ENCODE assay signal across 31 cellular contexts in genomic region chr2:3171564-3172264, GRCh38.
A peak's percentile ranks its signal among the peaks of the same experiment; 100 is the strongest.
DNase-seq lines count a peak whose midpoint lies in the region; ATAC-seq and TF ChIP-seq lines count a peak whose summit lies in the region.
"Had no signal": no experiment of that assay in that cellular context is flagged by ENCODE, and none has a peak within 500 bp of the region (broad histone marks: within the 10 kb centered on the region; RNA-seq: fewer than 3 reads in every experiment).

No MANE protein-coding gene starts in this region.

- H3K27ac ChIP-seq in RWPE1 (peak overlapping the region; percentile 28; the same call in 1 of the 2 replicates), sigmoid colon (no peak overlapping the region), aorta (ENCODE audit: low read depth in 1 of 2, low read length in 2 of 2) (no peak overlapping the region)
- H3K27ac ChIP-seq: cardiac muscle cell, coronary artery, GM23248, heart left ventricle, pancreas, testis had no signal

- no peak for ATAC-seq in activated naive CD8-positive, alpha-beta T cell treated with anti-CD3 and anti-CD28 coated beads, Interleukin-2, amount 10 ng/mL, durations not matched to agents 7 days and 5 days (ENCODE audit: low read depth)
- ATAC-seq in left ventricle myocardium superior: peak; percentile 40
- no peak for ATAC-seq in aorta (ENCODE audit: low FRiP score)
- ATAC-seq: activated T-helper 17 cell treated with anti-CD3 and anti-CD28 coated beads, Interleukin-2, amount 50 U/mL, for 72 hours; pancreas; stimulated activated naive CD8-positive, alpha-beta T cell treated with anti-CD3 and anti-CD28 coated beads, Interleukin-15, Interleukin-2, amounts not matched to agents 100 U/mL and 50 U/mL, for 24 hours had no signal

- 85 to 87% methylated on average over 17 of the region's 17 CpGs for WGBS in sigmoid colon, 2 donors
- 85 to 86% methylated on average over 17 of the region's 17 CpGs for WGBS in aorta, 2 donors

- TF ChIP-seq CTCF in RWPE1 (conservative IDR thresholded peaks at IDR 0.05; ENCODE audit: low read depth) (no peak), sigmoid colon (IDR thresholded peaks at IDR 0.05) (no peak)

- peaks cover 11% of the 10 kb centered on the region for H3K36me3 Mint-ChIP-seq in activated naive CD8-positive, alpha-beta T cell treated with anti-CD3 and anti-CD28 coated beads, Interleukin-2, amount 10 ng/mL, durations not matched to agents 7 days and 5 days
- H3K36me3 Mint-ChIP-seq in activated naive CD8-positive, alpha-beta T cell treated with anti-CD3 and anti-CD28 coated beads for 36 hours: peaks cover 33% of the 10 kb centered on the region

- H3K27me3 Mint-ChIP-seq in activated naive CD8-positive, alpha-beta T cell treated with anti-CD3 and anti-CD28 coated beads, Interleukin-2, amount 10 ng/mL, durations not matched to agents 7 days and 5 days: no peaks in the 10 kb centered on the region
- H3K27me3 Mint-ChIP-seq in activated naive CD8-positive, alpha-beta T cell treated with anti-CD3 and anti-CD28 coated beads for 36 hours: no peaks in the 10 kb centered on the region
- H3K27me3 Mint-ChIP-seq: activated CD4-positive, alpha-beta memory T cell treated with anti-CD3 and anti-CD28 coated beads, Interleukin-2, amount 10 ng/mL, durations not matched to agents 7 days and 5 days; activated naive CD4-positive, alpha-beta T cell treated with anti-CD3 and anti-CD28 coated beads, Interleukin-2, amount 50 U/mL, for 24 hours; activated T-helper 17 cell treated with anti-CD3 and anti-CD28 coated beads, Interleukin-2, amount 50 U/mL, for 72 hours had no signal

- H3K4me3 ChIP-seq in sigmoid colon: no peak overlapping the region
- no peak overlapping the region for H3K4me3 ChIP-seq in aorta (ENCODE audit: low read length in 2 of 2)
- H3K4me3 ChIP-seq: cardiac muscle cell, coronary artery, GM23248, heart left ventricle, pancreas, testis had no signal

- POLR2A ChIA-PET in activated naive CD8-positive, alpha-beta T cell treated with anti-CD3 and anti-CD28 coated beads, Interleukin-2, amount 10 ng/mL, durations not matched to agents 7 days and 5 days (lab: Charles Lee): no interaction called here
- POLR2A ChIA-PET in RWPE1 (lab: Yijun Ruan, JAX; ENCODE audit: low non-redundant PET): no interaction called here

- peak; percentile 13 for DNase-seq in activated naive CD8-positive, alpha-beta T cell treated with anti-CD3 and anti-CD28 coated beads, Interleukin-2, amount 10 ng/mL, durations not matched to agents 7 days and 5 days
- no peak for DNase-seq in activated naive CD8-positive, alpha-beta T cell treated with anti-CD3 and anti-CD28 coated beads for 36 hours
- DNase-seq in RWPE1 (ENCODE audit: low spot score) (no peak), left ventricle myocardium superior (no peak), sigmoid colon (peak; percentile 20), NCI-H1105 (lab: John Stamatoyannopoulos, UW) (no peak), aorta (no peak), SKM-1 treated with dmso at 0.1 percent for 144 hours (lab: John Stamatoyannopoulos, UW; ENCODE audit: unreplicated experiment) (no peak)
- DNase-seq: activated CD4-positive, alpha-beta memory T cell treated with anti-CD3 and anti-CD28 coated beads, Interleukin-2, amount 10 ng/mL, durations not matched to agents 7 days and 5 days; Caco-2; DND-41; effector CD8-positive, alpha-beta T cell; foreskin melanocyte; GF-D8; GM23248; heart left ventricle; NCI-H1092 treated with DMSO at 0.1 percent for 48 hours; NCI-H2029 treated with DMSO at 0.1 percent for 48 hours; NCI-H2227 treated with DMSO at 0.1 percent for 48 hours; nephron progenitor cell; retina; SHP77 treated with DMSO at 0.1 percent for 48 hours; stimulated activated CD4-positive, alpha-beta T cell treated with anti-CD3 and anti-CD28 coated beads, Interleukin-1b, Interleukin-23, amount 100 ng/mL, for 48 hours; stimulated activated naive CD8-positive, alpha-beta T cell treated with anti-CD3 and anti-CD28 coated beads, Interleukin-15, Interleukin-2, amounts not matched to agents 100 U/mL and 50 U/mL, for 24 hours; testis had no signal

- no peaks in the 10 kb centered on the region for H3K4me1 ChIP-seq in sigmoid colon
- H3K4me1 ChIP-seq in aorta (ENCODE audit: control insufficient read depth in 1 of 2, insufficient read depth in 2 of 2, low read length in 2 of 2): no peaks in the 10 kb centered on the region
- H3K4me1 ChIP-seq: heart left ventricle, pancreas, testis had no signal

- no peak for TF ChIP-seq POLR2A in sigmoid colon (IDR thresholded peaks at IDR 0.05)

- no peaks in the 10 kb centered on the region for H3K9me3 ChIP-seq in sigmoid colon
- H3K9me3 ChIP-seq in aorta (ENCODE audit: control insufficient read depth, low read length): no peaks in the 10 kb centered on the region
- H3K9me3 ChIP-seq: Caco-2, heart left ventricle, pancreas, testis had no signal

- CTCF ChIA-PET in RWPE1 (lab: Yijun Ruan, JAX): interaction anchor here (0.6 kb wide), 1 partner anchor 43 kb away, joined by 3 read pairs; no protein-coding TSS in a partner anchor

- intact Hi-C loops in left ventricle myocardium superior (cut with micrococcal nuclease): no loop called here
- intact Hi-C loops in sigmoid colon (cut with DNase I): no loop called here
- intact Hi-C loops in aorta (cut with DNase I): no loop called here

- no peak overlapping the region for H3K4me3 Mint-ChIP-seq in activated naive CD8-positive, alpha-beta T cell treated with anti-CD3 and anti-CD28 coated beads, Interleukin-2, amount 10 ng/mL, durations not matched to agents 7 days and 5 days
- H3K4me3 Mint-ChIP-seq in activated naive CD8-positive, alpha-beta T cell treated with anti-CD3 and anti-CD28 coated beads for 36 hours: no peak overlapping the region
- H3K4me3 Mint-ChIP-seq: activated CD4-positive, alpha-beta memory T cell treated with anti-CD3 and anti-CD28 coated beads, Interleukin-2, amount 10 ng/mL, durations not matched to agents 7 days and 5 days; activated naive CD4-positive, alpha-beta T cell treated with anti-CD3 and anti-CD28 coated beads, Interleukin-2, amount 50 U/mL, for 24 hours; activated T-helper 17 cell treated with anti-CD3 and anti-CD28 coated beads, Interleukin-2, amount 50 U/mL, for 72 hours; CD14-positive monocyte; nephron progenitor cell had no signal

- H3K4me1 Mint-ChIP-seq in activated naive CD8-positive, alpha-beta T cell treated with anti-CD3 and anti-CD28 coated beads, Interleukin-2, amount 10 ng/mL, durations not matched to agents 7 days and 5 days: no peaks in the 10 kb centered on the region
- no peaks in the 10 kb centered on the region for H3K4me1 Mint-ChIP-seq in activated naive CD8-positive, alpha-beta T cell treated with anti-CD3 and anti-CD28 coated beads for 36 hours
- H3K4me1 Mint-ChIP-seq: activated CD4-positive, alpha-beta memory T cell treated with anti-CD3 and anti-CD28 coated beads, Interleukin-2, amount 10 ng/mL, durations not matched to agents 7 days and 5 days; activated naive CD4-positive, alpha-beta T cell treated with anti-CD3 and anti-CD28 coated beads, Interleukin-2, amount 50 U/mL, for 24 hours; activated T-helper 17 cell treated with anti-CD3 and anti-CD28 coated beads, Interleukin-2, amount 50 U/mL, for 72 hours; CD14-positive monocyte had no signal

- TF ChIP-seq EP300 in sigmoid colon (IDR thresholded peaks at IDR 0.05): no peak

- H3K9me3 Mint-ChIP-seq in activated naive CD8-positive, alpha-beta T cell treated with anti-CD3 and anti-CD28 coated beads, Interleukin-2, amount 10 ng/mL, durations not matched to agents 7 days and 5 days: no peaks in the 10 kb centered on the region
- H3K9me3 Mint-ChIP-seq in activated naive CD8-positive, alpha-beta T cell treated with anti-CD3 and anti-CD28 coated beads for 36 hours: peaks cover 2% of the 10 kb centered on the region
- H3K9me3 Mint-ChIP-seq: activated CD4-positive, alpha-beta memory T cell treated with anti-CD3 and anti-CD28 coated beads, Interleukin-2, amount 10 ng/mL, durations not matched to agents 7 days and 5 days; activated naive CD4-positive, alpha-beta T cell treated with anti-CD3 and anti-CD28 coated beads, Interleukin-2, amount 50 U/mL, for 24 hours; nephron progenitor cell had no signal

- H3K27ac Mint-ChIP-seq in activated naive CD8-positive, alpha-beta T cell treated with anti-CD3 and anti-CD28 coated beads, Interleukin-2, amount 10 ng/mL, durations not matched to agents 7 days and 5 days: no peak overlapping the region
- H3K27ac Mint-ChIP-seq in activated naive CD8-positive, alpha-beta T cell treated with anti-CD3 and anti-CD28 coated beads for 36 hours: no peak overlapping the region
- H3K27ac Mint-ChIP-seq: activated CD4-positive, alpha-beta memory T cell treated with anti-CD3 and anti-CD28 coated beads, Interleukin-2, amount 10 ng/mL, durations not matched to agents 7 days and 5 days; activated naive CD4-positive, alpha-beta T cell treated with anti-CD3 and anti-CD28 coated beads, Interleukin-2, amount 50 U/mL, for 24 hours; activated T-helper 17 cell treated with anti-CD3 and anti-CD28 coated beads, Interleukin-2, amount 50 U/mL, for 72 hours; nephron progenitor cell had no signal

- H3K36me3 ChIP-seq in sigmoid colon: no peaks in the 10 kb centered on the region
- peaks cover 0 to 2% of the 10 kb centered on the region in 2 donors for H3K36me3 ChIP-seq in aorta (ENCODE audit: control insufficient read depth in 1 of 2, insufficient read depth in 2 of 2, low read length in 1 of 2)
- H3K36me3 ChIP-seq: cardiac muscle cell, pancreas had no signal

- H3K27me3 ChIP-seq in sigmoid colon (no peaks in the 10 kb centered on the region), aorta (ENCODE audit: control insufficient read depth in 1 of 2, insufficient read depth in 2 of 2, low read length in 1 of 2) (no peaks in the 10 kb centered on the region)
- H3K27me3 ChIP-seq: cardiac muscle cell, heart left ventricle, pancreas, testis had no signal

Comparison
In these comparisons a context has a peak if more than half of its experiments do, and no peak if none do; other contexts are left out.
1. DNase-seq: peak in activated naive CD8-positive, alpha-beta T cell treated with anti-CD3 and anti-CD28 coated beads, Interleukin-2, amount 10 ng/mL, durations not matched to agents 7 days and 5 days (single experiment) and sigmoid colon (single experiment); none in activated naive CD8-positive, alpha-beta T cell treated with anti-CD3 and anti-CD28 coated beads for 36 hours (single experiment), RWPE1 (single experiment), left ventricle myocardium superior (single experiment), NCI-H1105 (single experiment), aorta (0 of 2) and SKM-1 treated with dmso at 0.1 percent for 144 hours (single experiment).